8 cellular contexts compared by ENCODE assay signal in the genomic region with DNA sequence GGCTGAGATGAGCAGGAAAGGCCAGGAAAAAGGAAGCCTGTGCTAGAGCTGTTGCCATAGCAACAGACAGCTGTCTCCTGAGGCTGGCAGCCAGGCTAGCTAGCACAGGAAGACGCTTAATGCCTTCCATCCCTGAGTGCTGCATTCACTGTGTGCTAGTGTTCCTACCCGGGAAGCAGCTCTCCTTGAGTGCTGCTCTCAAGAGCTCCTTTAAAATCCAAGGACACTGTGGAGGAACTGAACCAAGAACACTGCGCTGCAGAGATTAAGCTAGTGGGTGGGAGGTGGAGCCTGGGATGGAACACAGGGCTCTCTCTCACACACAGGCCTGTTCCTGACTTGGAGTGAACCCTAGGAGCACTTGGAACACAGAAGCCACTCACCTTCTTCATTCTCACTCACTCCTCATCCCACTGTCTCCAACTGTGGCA. TPM values are rescaled to one million over a fixed set of nuclear protein-coding genes. Genes with fewer than 3 reads are reported as not detected.
A peak's percentile ranks its signal among the peaks of the same experiment; 100 is the strongest.
DNase-seq lines count a peak whose midpoint lies in the region; ATAC-seq, FAIRE-seq and TF ChIP-seq lines count a peak whose summit lies in the region.

No MANE protein-coding gene starts in this region.

- no peak overlapping the region for H3K4me3 Mint-ChIP-seq in activated T-cell treated with anti-CD3 and anti-CD28 coated beads, Interleukin-2, amount 50 U/mL, for 24 hours
- no peak overlapping the region for H3K4me3 Mint-ChIP-seq in endodermal cell
- H3K4me3 Mint-ChIP-seq in nephron progenitor cell = no peak overlapping the region

- peak overlapping the region; percentile 69 for H3K27ac Mint-ChIP-seq in activated T-cell treated with anti-CD3 and anti-CD28 coated beads, Interleukin-2, amount 50 U/mL, for 24 hours
- H3K27ac Mint-ChIP-seq in endodermal cell (no peak overlapping the region), nephron progenitor cell (peak overlapping the region; percentile 13)

- no peak overlapping the region for H3K4me3 ChIP-seq in endodermal cell (ENCODE audit: low read length)

- no peaks in the 10 kb centered on the region for H3K27me3 ChIP-seq in endodermal cell (ENCODE audit: control insufficient read depth, insufficient read depth, low read length, poor library complexity, severe bottlenecking)

- peak overlapping the region; percentile 33 for H3K27ac ChIP-seq in endodermal cell (ENCODE audit: low read depth, low read length)

- DNase-seq in activated T-cell treated with anti-CD3 and anti-CD28 coated beads, Interleukin-2, amount 50 U/mL, for 24 hours = peak; percentile 50
- no peak for DNase-seq in activated T-cell treated with anti-CD3 and anti-CD28 coated beads for 4 hours
- peak; percentile 59 for DNase-seq in RCC 7860 (ENCODE audit: low spot score)
- peak; percentile 79 for DNase-seq in endodermal cell
- DNase-seq in nephron progenitor cell = peak; percentile 47
- no peak for DNase-seq in erythroblast (lab: John Stamatoyannopoulos, UW)
- DNase-seq in NOMO-1 treated with DMSO at 0.1 percent for 48 hours (lab: John Stamatoyannopoulos, UW; ENCODE audit: unreplicated experiment) = no peak

- TF ChIP-seq POLR2A in erythroblast (IDR thresholded peaks at IDR 0.05; ENCODE audit: low read length) = no peak

- ATAC-seq in activated CD4-positive, CD25-positive, alpha-beta regulatory T cell treated with anti-CD3 and anti-CD28 coated beads, Interleukin-2, amount 50 U/mL, for 24 hours = no peak

- peaks cover 9% of the 10 kb centered on the region for H3K4me1 ChIP-seq in endodermal cell (ENCODE audit: control insufficient read depth, insufficient read depth, low read length)

- no peak for FAIRE-seq in RCC 7860 (lab: Jason Lieb, UNC)

- H3K27me3 Mint-ChIP-seq in activated T-cell treated with anti-CD3 and anti-CD28 coated beads, Interleukin-2, amount 50 U/mL, for 24 hours = no peaks in the 10 kb centered on the region
- H3K27me3 Mint-ChIP-seq in endodermal cell (ENCODE audit: insufficient read depth) (peaks cover 4% of the 10 kb centered on the region), nephron progenitor cell (ENCODE audit: low read depth, poor library complexity) (no peaks in the 10 kb centered on the region)

- peaks cover 81% of the 10 kb centered on the region for H3K4me1 Mint-ChIP-seq in activated T-cell treated with anti-CD3 and anti-CD28 coated beads, Interleukin-2, amount 50 U/mL, for 24 hours (ENCODE audit: low read depth)
- H3K4me1 Mint-ChIP-seq in endodermal cell (peaks cover 21% of the 10 kb centered on the region), nephron progenitor cell (peaks cover 38% of the 10 kb centered on the region)

- TF ChIP-seq CTCF in endodermal cell (conservative IDR thresholded peaks at IDR 0.05) = no peak
- TF ChIP-seq CTCF in nephron progenitor cell (IDR thresholded peaks at IDR 0.05) = no peak

- 39% methylated on average over 3 of the region's 3 CpGs; no CpG with 5 or more reads in 1 of the 2 experiments for WGBS in endodermal cell (ENCODE audit: insufficient coverage in 1 of 2, insufficient read length in 1 of 2), 2 experiments

- H3K36me3 ChIP-seq in endodermal cell (ENCODE audit: control insufficient read depth, insufficient read depth, low read length) = no peaks in the 10 kb centered on the region

- no peaks in the 10 kb centered on the region for H3K9me3 Mint-ChIP-seq in activated T-cell treated with anti-CD3 and anti-CD28 coated beads, Interleukin-2, amount 50 U/mL, for 24 hours
- H3K9me3 Mint-ChIP-seq in endodermal cell (no peaks in the 10 kb centered on the region), nephron progenitor cell (no peaks in the 10 kb centered on the region)

- H3K36me3 Mint-ChIP-seq in activated T-cell treated with anti-CD3 and anti-CD28 coated beads, Interleukin-2, amount 50 U/mL, for 24 hours (ENCODE audit: low read depth) = peaks cover 19% of the 10 kb centered on the region
- H3K36me3 Mint-ChIP-seq in endodermal cell (ENCODE audit: low read depth) (no peaks in the 10 kb centered on the region), nephron progenitor cell (ENCODE audit: low read depth) (no peaks in the 10 kb centered on the region)

- no peak overlapping the region for H3K9ac ChIP-seq in endodermal cell (ENCODE audit: extremely low read depth, low read length, poor library complexity, severe bottlenecking)

- no peaks in the 10 kb centered on the region for H3K9me3 ChIP-seq in endodermal cell (ENCODE audit: control insufficient read depth, low read length)

RNA-seq across cellular contexts. Expression of a gene that starts 53.5 kb away (rescaled TPM):
- under 1 TPM; 0.69 to 0.79 TPM for total RNA-seq in endodermal cell
- polyA plus RNA-seq in endodermal cell (2013, experiment 1 of 2) = 0.18 TPM
- 0.79 TPM for polyA plus RNA-seq in endodermal cell (2013, experiment 2 of 2)

Comparison
In these comparisons a context has a peak if more than half of its experiments do, and no peak if none do; other contexts are left out.
1. DNase-seq: peak in activated T-cell treated with anti-CD3 and anti-CD28 coated beads, Interleukin-2, amount 50 U/mL, for 24 hours (single experiment), RCC 7860 (single experiment), endodermal cell (single experiment) and nephron progenitor cell (single experiment); none in activated T-cell treated with anti-CD3 and anti-CD28 coated beads for 4 hours (single experiment), erythroblast (0 of 2) and NOMO-1 treated with DMSO at 0.1 percent for 48 hours (single experiment).